12 cellular contexts compared by ENCODE assay signal in the genomic region with DNA sequence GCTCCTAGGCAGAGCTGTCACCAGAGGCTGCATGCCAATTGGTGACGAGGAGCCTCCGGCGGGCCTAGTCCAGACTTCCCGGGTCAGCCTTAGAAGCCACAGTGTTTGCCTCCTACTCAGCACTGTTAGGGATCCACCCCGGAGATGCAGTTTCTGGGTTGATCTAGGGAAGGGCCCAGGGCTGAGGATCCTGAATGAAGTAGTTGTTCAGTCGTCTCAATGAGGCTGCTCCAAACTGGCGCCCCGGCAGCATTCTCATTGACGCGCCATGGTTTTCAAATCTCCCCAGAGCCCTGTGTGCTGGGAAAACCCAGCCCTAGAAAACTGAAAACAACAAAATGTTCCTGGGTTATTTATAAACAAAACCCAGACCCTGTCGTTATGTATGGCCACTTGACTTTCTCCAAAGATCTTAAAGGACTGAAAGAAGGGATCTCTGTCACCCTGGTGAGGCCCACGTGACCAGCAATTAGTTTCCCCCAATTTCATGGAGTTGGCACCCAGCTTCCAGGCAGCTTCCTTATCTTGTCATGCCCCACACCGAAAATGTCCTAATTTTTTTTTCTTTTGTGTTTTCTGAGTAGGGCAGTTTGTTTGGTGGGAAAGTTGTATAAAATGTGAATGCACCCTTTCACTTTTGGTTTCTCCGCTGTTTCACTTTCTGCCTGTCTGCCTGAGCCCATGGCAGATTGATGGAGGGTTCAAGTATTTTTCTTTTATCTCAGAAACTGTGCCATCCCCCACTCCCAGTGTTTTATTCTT. TPM values are rescaled to one million over a fixed set of nuclear protein-coding genes. Genes with fewer than 3 reads are reported as not detected.
A peak's percentile ranks its signal among the peaks of the same experiment; 100 is the strongest.
DNase-seq lines count a peak whose midpoint lies in the region; ATAC-seq and TF ChIP-seq lines count a peak whose summit lies in the region.
"Had no signal": no experiment of that assay in that cellular context is flagged by ENCODE, and none has a peak within 500 bp of the region (broad histone marks: within the 10 kb centered on the region; RNA-seq: fewer than 3 reads in every experiment).

No MANE protein-coding gene starts in this region.

- H3K27me3 ChIP-seq in right atrium auricular region (no peaks in the 10 kb centered on the region), H7 (ENCODE audit: control insufficient read depth, insufficient read depth, low read length) (peaks cover 2% of the 10 kb centered on the region)

- H3K36me3 ChIP-seq in right atrium auricular region = no peaks in the 10 kb centered on the region
- H3K36me3 ChIP-seq in H7 (replicated peaks; ENCODE audit: control insufficient read depth, insufficient read depth, low read length) = no peaks in the 10 kb centered on the region

- no peak overlapping the region for H3K27ac Mint-ChIP-seq in WTC11

- ATAC-seq in WTC11 = no peak

- no peaks in the 10 kb centered on the region for H3K36me3 Mint-ChIP-seq in WTC11

- H3K4me3 Mint-ChIP-seq in WTC11 = peak overlapping the region; percentile 98; the same call in 1 of the 2 replicates

- DNase-seq in NOMO-1 treated with DMSO at 0.1 percent for 48 hours (lab: John Stamatoyannopoulos, UW; ENCODE audit: unreplicated experiment) = peak; percentile 19
- no peak for DNase-seq in NOMO-1 (lab: John Stamatoyannopoulos, UW; ENCODE audit: unreplicated experiment in 2 of 2)
- DNase-seq in WTC11 (ENCODE audit: low spot score) = no peak
- peak; percentile 74 for DNase-seq in right atrium auricular region (ENCODE audit: low spot score)
- peak in 13 of 49 donors; percentile 18 to 78 (median 32) for DNase-seq in substantia nigra (lab: John Stamatoyannopoulos, UW)
- no peak for DNase-seq in NK-92 (lab: John Stamatoyannopoulos, UW; ENCODE audit: unreplicated experiment)
- DNase-seq in H7 = no peak
- no peak for DNase-seq in effector CD8-positive, alpha-beta T cell (lab: John Stamatoyannopoulos, UW)
- DNase-seq: 8988T; effector CD4-positive, alpha-beta T cell; NCI-H1417 treated with DMSO at 0.1 percent for 48 hours had no signal

- H3K4me3 ChIP-seq in right atrium auricular region = no peak overlapping the region
- no peak overlapping the region for H3K4me3 ChIP-seq in H7 (ENCODE audit: insufficient read depth, low read depth, low read length)

- POLR2A ChIA-PET in WTC11 (lab: Charles Lee) = interaction anchor here (0.6 kb wide), 1 partner anchor 15 kb away, joined by 4 read pairs; no protein-coding TSS in a partner anchor

- peaks cover 7% of the 10 kb centered on the region for H3K27me3 Mint-ChIP-seq in WTC11 (ENCODE audit: low read depth)

- CTCF ChIA-PET in WTC11 (lab: Charles Lee) = interaction anchor here (7.1 to 22.9 kb wide), 2 partner anchors 8 to 33 kb away, joined by 104 to 372 read pairs; a partner anchor contains a TSS

- no peak for TF ChIP-seq CTCF in WTC11 (IDR thresholded peaks at IDR 0.05)
- no peak for TF ChIP-seq CTCF in right atrium auricular region (IDR thresholded peaks at IDR 0.05)

- H3K9me3 Mint-ChIP-seq in WTC11 = no peaks in the 10 kb centered on the region

- peaks cover 0 to 44% of the 10 kb centered on the region in 2 donors for H3K4me1 ChIP-seq in right atrium auricular region

- H3K27ac ChIP-seq in right atrium auricular region (peak overlapping the region; percentile 89 to 90), substantia nigra (ENCODE audit: low read depth, low read length, poor library complexity, severe bottlenecking) (peak overlapping the region; percentile 13)

- H3K9me3 ChIP-seq in right atrium auricular region = no peaks in the 10 kb centered on the region

- H3K4me1 Mint-ChIP-seq in WTC11 = peaks cover 20% of the 10 kb centered on the region

TF ChIP-seq in WTC11, 78 proteins besides CTCF, POLR2A, EP300 and RAD21:
- TF ChIP-seq JUN (CRISPR knock-in tag; IDR thresholded peaks at IDR 0.05) (no peak), CREB1 (CRISPR knock-in tag; IDR thresholded peaks at IDR 0.05) (no peak), SP1 (CRISPR knock-in tag; conservative IDR thresholded peaks at IDR 0.05) (no peak), NFYB (CRISPR knock-in tag; conservative IDR thresholded peaks at IDR 0.05; ENCODE audit: low read depth) (no peak), NFATC4 (CRISPR knock-in tag; IDR thresholded peaks at IDR 0.05) (no peak), OVOL2 (CRISPR knock-in tag; IDR thresholded peaks at IDR 0.05; ENCODE audit: borderline replicate concordance) (no peak)
- TF ChIP-seq, protein P1, sequence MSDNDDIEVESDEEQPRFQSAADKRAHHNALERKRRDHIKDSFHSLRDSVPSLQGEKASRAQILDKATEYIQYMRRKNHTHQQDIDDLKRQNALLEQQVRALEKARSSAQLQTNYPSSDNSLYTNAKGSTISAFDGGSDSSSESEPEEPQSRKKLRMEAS (CRISPR knock-in tag; IDR thresholded peaks at IDR 0.05) = no peak
- TF ChIP-seq, protein P2, sequence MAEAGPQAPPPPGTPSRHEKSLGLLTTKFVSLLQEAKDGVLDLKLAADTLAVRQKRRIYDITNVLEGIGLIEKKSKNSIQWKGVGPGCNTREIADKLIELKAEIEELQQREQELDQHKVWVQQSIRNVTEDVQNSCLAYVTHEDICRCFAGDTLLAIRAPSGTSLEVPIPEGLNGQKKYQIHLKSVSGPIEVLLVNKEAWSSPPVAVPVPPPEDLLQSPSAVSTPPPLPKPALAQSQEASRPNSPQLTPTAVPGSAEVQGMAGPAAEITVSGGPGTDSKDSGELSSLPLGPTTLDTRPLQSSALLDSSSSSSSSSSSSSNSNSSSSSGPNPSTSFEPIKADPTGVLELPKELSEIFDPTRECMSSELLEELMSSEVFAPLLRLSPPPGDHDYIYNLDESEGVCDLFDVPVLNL (CRISPR knock-in tag; IDR thresholded peaks at IDR 0.05; ENCODE audit: borderline replicate concordance, low read depth) = no peak
- TF ChIP-seq, protein P3, sequence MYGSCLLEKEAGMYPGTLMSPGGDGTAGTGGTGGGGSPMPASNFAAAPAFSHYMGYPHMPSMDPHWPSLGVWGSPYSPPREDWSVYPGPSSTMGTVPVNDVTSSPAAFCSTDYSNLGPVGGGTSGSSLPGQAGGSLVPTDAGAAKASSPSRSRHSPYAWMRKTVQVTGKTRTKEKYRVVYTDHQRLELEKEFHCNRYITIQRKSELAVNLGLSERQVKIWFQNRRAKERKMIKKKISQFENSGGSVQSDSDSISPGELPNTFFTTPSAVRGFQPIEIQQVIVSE (CRISPR knock-in tag; IDR thresholded peaks at IDR 0.05; ENCODE audit: borderline replicate concordance) = no peak
- TF ChIP-seq, protein P4, sequence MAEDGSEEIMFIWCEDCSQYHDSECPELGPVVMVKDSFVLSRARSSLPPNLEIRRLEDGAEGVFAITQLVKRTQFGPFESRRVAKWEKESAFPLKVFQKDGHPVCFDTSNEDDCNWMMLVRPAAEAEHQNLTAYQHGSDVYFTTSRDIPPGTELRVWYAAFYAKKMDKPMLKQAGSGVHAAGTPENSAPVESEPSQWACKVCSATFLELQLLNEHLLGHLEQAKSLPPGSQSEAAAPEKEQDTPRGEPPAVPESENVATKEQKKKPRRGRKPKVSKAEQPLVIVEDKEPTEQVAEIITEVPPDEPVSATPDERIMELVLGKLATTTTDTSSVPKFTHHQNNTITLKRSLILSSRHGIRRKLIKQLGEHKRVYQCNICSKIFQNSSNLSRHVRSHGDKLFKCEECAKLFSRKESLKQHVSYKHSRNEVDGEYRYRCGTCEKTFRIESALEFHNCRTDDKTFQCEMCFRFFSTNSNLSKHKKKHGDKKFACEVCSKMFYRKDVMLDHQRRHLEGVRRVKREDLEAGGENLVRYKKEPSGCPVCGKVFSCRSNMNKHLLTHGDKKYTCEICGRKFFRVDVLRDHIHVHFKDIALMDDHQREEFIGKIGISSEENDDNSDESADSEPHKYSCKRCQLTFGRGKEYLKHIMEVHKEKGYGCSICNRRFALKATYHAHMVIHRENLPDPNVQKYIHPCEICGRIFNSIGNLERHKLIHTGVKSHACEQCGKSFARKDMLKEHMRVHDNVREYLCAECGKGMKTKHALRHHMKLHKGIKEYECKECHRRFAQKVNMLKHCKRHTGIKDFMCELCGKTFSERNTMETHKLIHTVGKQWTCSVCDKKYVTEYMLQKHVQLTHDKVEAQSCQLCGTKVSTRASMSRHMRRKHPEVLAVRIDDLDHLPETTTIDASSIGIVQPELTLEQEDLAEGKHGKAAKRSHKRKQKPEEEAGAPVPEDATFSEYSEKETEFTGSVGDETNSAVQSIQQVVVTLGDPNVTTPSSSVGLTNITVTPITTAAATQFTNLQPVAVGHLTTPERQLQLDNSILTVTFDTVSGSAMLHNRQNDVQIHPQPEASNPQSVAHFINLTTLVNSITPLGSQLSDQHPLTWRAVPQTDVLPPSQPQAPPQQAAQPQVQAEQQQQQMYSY (CRISPR knock-in tag; IDR thresholded peaks at IDR 0.05) = no peak

RNA-seq across cellular contexts. Expression of a gene that starts 2.0 kb away (rescaled TPM):
- total RNA-seq in WTC11 (2021) (29.9 to 38.1 TPM (median 35.2 TPM) in 3 replicates), right atrium auricular region (10 to 100 TPM; 29.5 to 34.1 TPM)
- total RNA-seq in H7 (2014; rRNA removed; shearing (Covaris generic)) = 23.7 and 30.2 TPM in 2 replicates

RNA-seq across cellular contexts. Expression of a gene that starts 36.0 kb away (rescaled TPM):
- total RNA-seq in WTC11 (2021) (14.9 to 21.6 TPM (median 17.3 TPM) in 3 replicates), right atrium auricular region (1 to 10 TPM in 1 of 2 donors, under 1 TPM in 1; 0.33 to 1.0 TPM)
- 2.3 and 2.6 TPM in 2 replicates for total RNA-seq in H7 (2014; rRNA removed; shearing (Covaris generic))

RNA-seq across cellular contexts. Expression of a gene that starts 36.6 kb away (rescaled TPM):
- 25.2 to 31.4 TPM (median 27.6 TPM) in 3 replicates for total RNA-seq in WTC11 (2021)
- 10 to 100 TPM; 16.0 to 24.1 TPM for total RNA-seq in right atrium auricular region
- 19.3 and 22.5 TPM in 2 replicates for total RNA-seq in H7 (2014; rRNA removed; shearing (Covaris generic))

RNA-seq across cellular contexts. Expression of a gene that starts 44.1 kb away (rescaled TPM):
- total RNA-seq in WTC11 (2021) (8.7 to 10.2 TPM (median 9.1 TPM) in 3 replicates), right atrium auricular region (10 to 100 TPM; 21.5 to 23.0 TPM)
- total RNA-seq in H7 (2014; rRNA removed; shearing (Covaris generic)) = 5.0 and 6.0 TPM in 2 replicates

RNA-seq across cellular contexts. Expression of a gene that starts 55.3 kb away (rescaled TPM):
- total RNA-seq in WTC11 (2021) (1.0 to 1.6 TPM (median 1.6 TPM) in 3 replicates), right atrium auricular region (not detected)
- 2.4 TPM in 1 of 2 replicates, not detected in the other for total RNA-seq in H7 (2014; rRNA removed; shearing (Covaris generic))
- total RNA-seq: lower leg skin had no signal

Comparison
In these comparisons a context has a peak if more than half of its experiments do, and no peak if none do; other contexts are left out.
1. DNase-seq: peak in NOMO-1 treated with DMSO at 0.1 percent for 48 hours (single experiment) and right atrium auricular region (single experiment); none in NOMO-1 (0 of 2), WTC11 (single experiment), NK-92 (single experiment), H7 (single experiment) and effector CD8-positive, alpha-beta T cell (single experiment).